ENCODE assay signal across 8 cellular contexts in genomic region chr4:176320340-176320975, GRCh38. TPM values are rescaled to one million over a fixed set of nuclear protein-coding genes. Genes with fewer than 3 reads are reported as not detected.
DNase-seq lines count a peak whose midpoint lies in the region; ATAC-seq lines count a peak whose summit lies in the region.

No MANE protein-coding gene starts in this region.

- H3K9ac ChIP-seq in mesendoderm (ENCODE audit: low read length) = peak overlapping the region; percentile 99

- no peaks in the 10 kb centered on the region for H3K9me3 ChIP-seq in effector memory CD4-positive, alpha-beta T cell (ENCODE audit: control insufficient read depth, low read length)

- no peaks in the 10 kb centered on the region for H3K27me3 ChIP-seq in effector memory CD4-positive, alpha-beta T cell (replicated peaks; ENCODE audit: control insufficient read depth, insufficient read depth, low read length, poor library complexity, severe bottlenecking)
- H3K27me3 ChIP-seq in mesendoderm (ENCODE audit: insufficient read depth, low read length, poor library complexity) = no peaks in the 10 kb centered on the region

- peak overlapping the region; percentile 92 for H3K4ac ChIP-seq in mesendoderm (ENCODE audit: low read depth, low read length)

- no CpG with 5 or more reads among the region's 44 CpGs for WGBS in mesendoderm (ENCODE audit: extremely low coverage, insufficient coverage, low lambda C conversion rate)

- no peak overlapping the region for H4K5ac ChIP-seq in mesendoderm (ENCODE audit: low read length)

- peak overlapping the region; percentile 45 for H3K4me2 ChIP-seq in mesendoderm (ENCODE audit: low read length)

- no peak overlapping the region for H2BK5ac ChIP-seq in mesendoderm (ENCODE audit: low read length)

- H3K27ac ChIP-seq in effector memory CD4-positive, alpha-beta T cell (ENCODE audit: insufficient read depth, low read length, poor library complexity, severe bottlenecking) = peak overlapping the region; percentile 93
- peak overlapping the region; percentile 66 for H3K27ac ChIP-seq in mesendoderm (ENCODE audit: low read depth, low read length)

- no peak overlapping the region for H2BK15ac ChIP-seq in mesendoderm (replicated peaks; ENCODE audit: low read depth)

- ATAC-seq in GM18907 (IDR thresholded peaks at IDR 0.05; ENCODE audit: unreplicated experiment) = peak; percentile 89
- peak; percentile 72 for ATAC-seq in HG03139 (IDR thresholded peaks at IDR 0.05; ENCODE audit: unreplicated experiment)

- H3K79me2 ChIP-seq in mesendoderm (ENCODE audit: control insufficient read depth, insufficient read depth, low read length) = peaks cover 35% of the 10 kb centered on the region

- no peak overlapping the region for H4K8ac ChIP-seq in mesendoderm (ENCODE audit: low read depth, low read length)

- H2AK5ac ChIP-seq in mesendoderm (ENCODE audit: low read length) = no peak overlapping the region

- no peaks in the 10 kb centered on the region for H3K79me1 ChIP-seq in mesendoderm (ENCODE audit: low read length)

- H3K36me3 ChIP-seq in effector memory CD4-positive, alpha-beta T cell (ENCODE audit: control insufficient read depth, insufficient read depth, low read length) = no peaks in the 10 kb centered on the region
- no peaks in the 10 kb centered on the region for H3K36me3 ChIP-seq in mesendoderm (ENCODE audit: control insufficient read depth, insufficient read depth, low read length)

- H2BK120ac ChIP-seq in mesendoderm (ENCODE audit: low read depth, low read length) = no peak overlapping the region

- DNase-seq in AG20443 (ENCODE audit: low spot score) = peak; percentile 92
- DNase-seq in NCI-H748 treated with DMSO at 0.1 percent for 48 hours (lab: John Stamatoyannopoulos, UW) = peak; percentile 27
- DNase-seq in activated CD8-positive, alpha-beta memory T cell treated with anti-CD3 and anti-CD28 coated beads for 1 hour (ENCODE audit: extremely low read depth in 1 of 2, low read depth in 1 of 2) = peak; percentile 46 to 74
- DNase-seq in effector memory CD4-positive, alpha-beta T cell = peak; percentile 83 to 85 (median 83)
- DNase-seq in mesendoderm = peak; percentile 86
- DNase-seq in stimulated activated CD8-positive, alpha-beta memory T cell treated with anti-CD3 and anti-CD28 coated beads, Interleukin-12 subunit alpha, Interleukin-12 subunit beta, amount 100 ng/mL, for 24 hours (ENCODE audit: extremely low read depth) = peak; percentile 84

- H3K56ac ChIP-seq in mesendoderm (ENCODE audit: low read length) = peak overlapping the region; percentile 99

- peak overlapping the region; percentile 84 for H3K4me3 ChIP-seq in effector memory CD4-positive, alpha-beta T cell (ENCODE audit: insufficient read depth, low read depth, low read length, poor library complexity, severe bottlenecking)
- H3K4me3 ChIP-seq in mesendoderm (ENCODE audit: low read length) = peak overlapping the region; percentile 92

- H3K23ac ChIP-seq in mesendoderm (ENCODE audit: low read length) = no peak overlapping the region

- peak overlapping the region; percentile 84 for H3K18ac ChIP-seq in mesendoderm (ENCODE audit: low read length)

- peaks cover 13% of the 10 kb centered on the region for H3K4me1 ChIP-seq in effector memory CD4-positive, alpha-beta T cell (ENCODE audit: control insufficient read depth, insufficient read depth, low read length, poor library complexity, severe bottlenecking)
- H3K4me1 ChIP-seq in mesendoderm (ENCODE audit: control insufficient read depth, low read depth, low read length) = no peaks in the 10 kb centered on the region

RNA-seq across cellular contexts. Expression of gene SPCS3, which starts 0.7 kb away (rescaled TPM):
- polyA plus RNA-seq in mesendoderm (2013, experiment 1 of 2) = 71.5 TPM
- 69.3 TPM for polyA plus RNA-seq in mesendoderm (2013, experiment 2 of 2)

RNA-seq across cellular contexts. Expression of gene ASB5, which starts 51.4 kb away (rescaled TPM):
- polyA plus RNA-seq in mesendoderm (2013, experiment 1 of 2) = 2.3 TPM
- 2.3 TPM for polyA plus RNA-seq in mesendoderm (2013, experiment 2 of 2)

Comparison
In these comparisons a context has a peak if more than half of its experiments do, and no peak if none do; other contexts are left out.
1. Peak in every context shown above with its lines: DNase-seq, ATAC-seq, H3K4me3 ChIP-seq and H3K27ac ChIP-seq.
2. DNase-seq: peak in every context shown above with its lines; median percentile 92 in AG20443; 86 in mesendoderm; 84 in stimulated activated CD8-positive, alpha-beta memory T cell treated with anti-CD3 and anti-CD28 coated beads, Interleukin-12 subunit alpha, Interleukin-12 subunit beta, amount 100 ng/mL, for 24 hours; 83 in effector memory CD4-positive, alpha-beta T cell; 60 in activated CD8-positive, alpha-beta memory T cell treated with anti-CD3 and anti-CD28 coated beads for 1 hour; 27 in NCI-H748 treated with DMSO at 0.1 percent for 48 hours.